ENCODE assay signal across 8 cellular contexts in genomic region chr12:8544295-8544694, GRCh38. TPM values are rescaled to one million over a fixed set of nuclear protein-coding genes. Genes with fewer than 3 reads are reported as not detected.
A peak's percentile ranks its signal among the peaks of the same experiment; 100 is the strongest.
DNase-seq lines count a peak whose midpoint lies in the region; ATAC-seq lines count a peak whose summit lies in the region.

No MANE protein-coding gene starts in this region.

- H3K27ac Mint-ChIP-seq in activated CD8-positive, alpha-beta T cell treated with anti-CD3 and anti-CD28 coated beads, Interleukin-2, amount 10 ng/mL, durations not matched to agents 7 days and 5 days: no peak overlapping the region
- no peak overlapping the region for H3K27ac Mint-ChIP-seq in effector memory CD8-positive, alpha-beta T cell

- H3K36me3 Mint-ChIP-seq in activated CD8-positive, alpha-beta T cell treated with anti-CD3 and anti-CD28 coated beads, Interleukin-2, amount 10 ng/mL, durations not matched to agents 7 days and 5 days (ENCODE audit: low read depth): no peaks in the 10 kb centered on the region
- H3K36me3 Mint-ChIP-seq in effector memory CD8-positive, alpha-beta T cell (ENCODE audit: insufficient read depth): no peaks in the 10 kb centered on the region

- H3K4me1 Mint-ChIP-seq in activated CD8-positive, alpha-beta T cell treated with anti-CD3 and anti-CD28 coated beads, Interleukin-2, amount 10 ng/mL, durations not matched to agents 7 days and 5 days (ENCODE audit: low read depth): peaks cover 9% of the 10 kb centered on the region
- peaks cover 0 to 3% of the 10 kb centered on the region in 2 donors for H3K4me1 Mint-ChIP-seq in effector memory CD8-positive, alpha-beta T cell (ENCODE audit: low read depth in 2 of 2)

- H3K4me3 Mint-ChIP-seq in activated CD8-positive, alpha-beta T cell treated with anti-CD3 and anti-CD28 coated beads, Interleukin-2, amount 10 ng/mL, durations not matched to agents 7 days and 5 days: no peak overlapping the region
- no peak overlapping the region for H3K4me3 Mint-ChIP-seq in effector memory CD8-positive, alpha-beta T cell

- DNase-seq in DMS79 treated with DMSO at 0.1 percent for 48 hours (lab: John Stamatoyannopoulos, UW) (peak; percentile 5), DMS79 (lab: John Stamatoyannopoulos, UW) (no peak), NCI-H748 treated with DMSO at 0.1 percent for 48 hours (lab: John Stamatoyannopoulos, UW) (peak; percentile 12), mucosa of gallbladder (ENCODE audit: low spot score) (peak; percentile 84)
- peak; percentile 83 for DNase-seq in activated CD8-positive, alpha-beta T cell treated with anti-CD3 and anti-CD28 coated beads, Interleukin-2, amount 10 ng/mL, durations not matched to agents 7 days and 5 days
- DNase-seq in effector memory CD8-positive, alpha-beta T cell: peak; percentile 71 to 82 (median 74)
- peak; percentile 24 to 55 for DNase-seq in stimulated activated CD8-positive, alpha-beta memory T cell treated with anti-CD3 and anti-CD28 coated beads, Interleukin-4, amount 100 ng/mL, for 4 hours (ENCODE audit: low read depth in 2 of 2, low spot score in 1 of 2)

- H3K27me3 Mint-ChIP-seq in activated CD8-positive, alpha-beta T cell treated with anti-CD3 and anti-CD28 coated beads, Interleukin-2, amount 10 ng/mL, durations not matched to agents 7 days and 5 days (ENCODE audit: low read depth): peaks cover 43% of the 10 kb centered on the region
- peaks cover 23 to 27% of the 10 kb centered on the region in 2 donors for H3K27me3 Mint-ChIP-seq in effector memory CD8-positive, alpha-beta T cell

- POLR2A ChIA-PET in activated CD8-positive, alpha-beta T cell treated with anti-CD3 and anti-CD28 coated beads, Interleukin-2, amount 10 ng/mL, durations not matched to agents 7 days and 5 days (lab: Charles Lee): interaction anchor here (0.6 kb wide), 1 partner anchor 100 kb away, joined by 3 read pairs; no protein-coding TSS in a partner anchor

- peak; percentile 53 for ATAC-seq in HG03196 (IDR thresholded peaks at IDR 0.05; ENCODE audit: unreplicated experiment)
- ATAC-seq in activated CD8-positive, alpha-beta T cell treated with anti-CD3 and anti-CD28 coated beads, Interleukin-2, amount 10 ng/mL, durations not matched to agents 7 days and 5 days: peak; percentile 76
- peak; percentile 81 for ATAC-seq in effector memory CD8-positive, alpha-beta T cell (replicated peaks)

- CTCF ChIA-PET in activated CD8-positive, alpha-beta T cell treated with anti-CD3 and anti-CD28 coated beads, Interleukin-2, amount 10 ng/mL, durations not matched to agents 7 days and 5 days (lab: Charles Lee): interaction anchor here (0.6 to 3.8 kb wide), 83 partner anchors 8 to 793 kb away, joined by 3 to 46 read pairs (median 4); partner anchors contain the start of genes A2ML1, AICDA, M6PR and PHC1

- no peaks in the 10 kb centered on the region for H3K9me3 Mint-ChIP-seq in activated CD8-positive, alpha-beta T cell treated with anti-CD3 and anti-CD28 coated beads, Interleukin-2, amount 10 ng/mL, durations not matched to agents 7 days and 5 days (ENCODE audit: insufficient read depth)
- no peaks in the 10 kb centered on the region for H3K9me3 Mint-ChIP-seq in effector memory CD8-positive, alpha-beta T cell

RNA-seq across cellular contexts. Expression of gene CLEC4E, which starts 3.6 kb away (rescaled TPM):
- total RNA-seq in activated CD8-positive, alpha-beta T cell treated with anti-CD3 and anti-CD28 coated beads, Interleukin-2, amount 10 ng/mL, durations not matched to agents 7 days and 5 days: not detected
- total RNA-seq in mucosa of gallbladder: 7.8 TPM

RNA-seq across cellular contexts. Expression of gene CLEC4D, which starts 31.0 kb away (rescaled TPM):
- not detected for total RNA-seq in activated CD8-positive, alpha-beta T cell treated with anti-CD3 and anti-CD28 coated beads, Interleukin-2, amount 10 ng/mL, durations not matched to agents 7 days and 5 days
- total RNA-seq in mucosa of gallbladder: not detected
